Comparison of ENCODE assay signal across 20 cellular contexts in genomic region chr16:89090669-89091426, GRCh38.
"Had no signal": no experiment of that assay in that cellular context is flagged by ENCODE, and none has a peak within 500 bp of the region (broad histone marks: within the 10 kb centered on the region; RNA-seq: fewer than 3 reads in every experiment).

No MANE protein-coding gene starts in this region.

- H3K27me3 ChIP-seq: right atrium auricular region had no signal

- H3K4me3 ChIP-seq: left lung, right atrium auricular region, skin epidermis had no signal

- DNase-seq: activated CD4-positive, alpha-beta T cell treated with anti-CD3 and anti-CD28 coated beads for 36 hours; activated CD8-positive, alpha-beta T cell treated with anti-CD3 and anti-CD28 coated beads for 36 hours; activated effector memory CD4-positive, alpha-beta T cell treated with Interleukin-2 at 50 U/mL for 16 hours; activated T-cell treated with anti-CD3 and anti-CD28 coated beads, Interleukin-2, amount 50 U/mL, for 4 hours; amniotic stem cell; hippocampal formation; kidney; mammary epithelial cell; naive thymus-derived CD4-positive, alpha-beta T cell; nucleus accumbens; stimulated activated CD4-positive, alpha-beta T cell treated with anti-CD3 and anti-CD28 coated beads, Interleukin-15, amount 100 ng/mL, for 24 hours; stimulated activated CD4-positive, alpha-beta T cell treated with anti-CD3 and anti-CD28 coated beads, Interleukin-4, amount 100 ng/mL, for 1 hour; stimulated activated naive CD4-positive, alpha-beta T cell; substantia nigra; T-helper 1 cell; trophoblast cell; WERI-Rb-1 had no signal

- H3K9me3 ChIP-seq: left lung, right atrium auricular region had no signal

- H3K27ac ChIP-seq: left lung, right atrium auricular region, skin epidermis, WERI-Rb-1 had no signal

- H3K36me3 ChIP-seq: left lung, right atrium auricular region, WERI-Rb-1 had no signal
